Comparison of ENCODE assay signal across 8 cellular contexts in genomic region chr1:182301467-182302198, GRCh38.
A peak's percentile ranks its signal among the peaks of the same experiment; 100 is the strongest.
DNase-seq lines count a peak whose midpoint lies in the region; ATAC-seq and TF ChIP-seq lines count a peak whose summit lies in the region.

No MANE protein-coding gene starts in this region.

- H3K4me3 ChIP-seq in fibroblast of villous mesenchyme (ENCODE audit: low read depth, low read length) (no peak overlapping the region), sigmoid colon (no peak overlapping the region)

- no peak for TF ChIP-seq EP300 in sigmoid colon (IDR thresholded peaks at IDR 0.05)

- H3K36me3 ChIP-seq in sigmoid colon, result no peaks in the 10 kb centered on the region

- H3K4me1 ChIP-seq in sigmoid colon, result peaks cover 0 to 38% (median 9%) of the 10 kb centered on the region in 4 donors

- TF ChIP-seq CTCF in fibroblast of villous mesenchyme (IDR thresholded peaks at IDR 0.05; ENCODE audit: insufficient read depth, low read depth, low read length) (no peak), sigmoid colon (IDR thresholded peaks at IDR 0.05) (no peak)

- H3K27ac ChIP-seq in sigmoid colon, result peak overlapping the region in 1 of 4 donors; percentile 10

- DNase-seq in stimulated activated CD4-positive, alpha-beta T cell treated with anti-CD3 and anti-CD28 coated beads, Interleukin-15, amount 100 ng/mL, for 24 hours, result peak; percentile 12
- no peak for DNase-seq in stimulated activated CD4-positive, alpha-beta T cell treated with anti-CD3 and anti-CD28 coated beads, Interleukin-4, amount 100 ng/mL, for 1 hour
- peak; percentile 54 for DNase-seq in fibroblast of villous mesenchyme (ENCODE audit: low read depth)
- peak; percentile 71 for DNase-seq in sigmoid colon
- no peak for DNase-seq in KG1 (lab: John Stamatoyannopoulos, UW)

- TF ChIP-seq POLR2A in sigmoid colon (IDR thresholded peaks at IDR 0.05), result no peak

- no peaks in the 10 kb centered on the region for H3K9me3 ChIP-seq in sigmoid colon

- intact Hi-C loops in sigmoid colon (cut with DNase I), result loop anchor here (2.0 kb wide), 1 partner anchor 87 kb away; no protein-coding TSS in a partner anchor

- WGBS in sigmoid colon, 2 donors, result 53 to 75% methylated on average over 9 of the region's 9 CpGs

- H3K4me3 Mint-ChIP-seq in T-helper 1 cell treated with Interleukin-12 subunit alpha and Interleukin-12 subunit beta and Interleukin-4 antibody, amounts not matched to agents 30 μg/mL and 1 μg/mL, for 36 hours, result no peak overlapping the region

- no peaks in the 10 kb centered on the region for H3K27me3 Mint-ChIP-seq in T-helper 1 cell treated with Interleukin-12 subunit alpha and Interleukin-12 subunit beta and Interleukin-4 antibody, amounts not matched to agents 30 μg/mL and 1 μg/mL, for 36 hours (ENCODE audit: low read depth)

- H3K27ac Mint-ChIP-seq in T-helper 1 cell treated with Interleukin-12 subunit alpha and Interleukin-12 subunit beta and Interleukin-4 antibody, amounts not matched to agents 30 μg/mL and 1 μg/mL, for 36 hours, result peak overlapping the region; percentile 56

- H3K9me3 Mint-ChIP-seq in T-helper 1 cell treated with Interleukin-12 subunit alpha and Interleukin-12 subunit beta and Interleukin-4 antibody, amounts not matched to agents 30 μg/mL and 1 μg/mL, for 36 hours, result peaks cover 4% of the 10 kb centered on the region

- ATAC-seq in GM19328 (IDR thresholded peaks at IDR 0.05; ENCODE audit: unreplicated experiment) (no peak), HG02840 (IDR thresholded peaks at IDR 0.05; ENCODE audit: low FRiP score, unreplicated experiment) (no peak)

- H3K27me3 ChIP-seq in sigmoid colon, result no peaks in the 10 kb centered on the region

- peaks cover 29% of the 10 kb centered on the region for H3K4me1 Mint-ChIP-seq in T-helper 1 cell treated with Interleukin-12 subunit alpha and Interleukin-12 subunit beta and Interleukin-4 antibody, amounts not matched to agents 30 μg/mL and 1 μg/mL, for 36 hours (ENCODE audit: low read depth)

- no peaks in the 10 kb centered on the region for H3K36me3 Mint-ChIP-seq in T-helper 1 cell treated with Interleukin-12 subunit alpha and Interleukin-12 subunit beta and Interleukin-4 antibody, amounts not matched to agents 30 μg/mL and 1 μg/mL, for 36 hours (ENCODE audit: low read depth)

Comparison
In these comparisons a context has a peak if more than half of its experiments do, and no peak if none do; other contexts are left out.
1. DNase-seq: peak in stimulated activated CD4-positive, alpha-beta T cell treated with anti-CD3 and anti-CD28 coated beads, Interleukin-15, amount 100 ng/mL, for 24 hours (single experiment), fibroblast of villous mesenchyme (single experiment) and sigmoid colon (single experiment); none in stimulated activated CD4-positive, alpha-beta T cell treated with anti-CD3 and anti-CD28 coated beads, Interleukin-4, amount 100 ng/mL, for 1 hour (single experiment) and KG1 (single experiment).